ENCODE assay signal across 1 cellular context in the genomic region with DNA sequence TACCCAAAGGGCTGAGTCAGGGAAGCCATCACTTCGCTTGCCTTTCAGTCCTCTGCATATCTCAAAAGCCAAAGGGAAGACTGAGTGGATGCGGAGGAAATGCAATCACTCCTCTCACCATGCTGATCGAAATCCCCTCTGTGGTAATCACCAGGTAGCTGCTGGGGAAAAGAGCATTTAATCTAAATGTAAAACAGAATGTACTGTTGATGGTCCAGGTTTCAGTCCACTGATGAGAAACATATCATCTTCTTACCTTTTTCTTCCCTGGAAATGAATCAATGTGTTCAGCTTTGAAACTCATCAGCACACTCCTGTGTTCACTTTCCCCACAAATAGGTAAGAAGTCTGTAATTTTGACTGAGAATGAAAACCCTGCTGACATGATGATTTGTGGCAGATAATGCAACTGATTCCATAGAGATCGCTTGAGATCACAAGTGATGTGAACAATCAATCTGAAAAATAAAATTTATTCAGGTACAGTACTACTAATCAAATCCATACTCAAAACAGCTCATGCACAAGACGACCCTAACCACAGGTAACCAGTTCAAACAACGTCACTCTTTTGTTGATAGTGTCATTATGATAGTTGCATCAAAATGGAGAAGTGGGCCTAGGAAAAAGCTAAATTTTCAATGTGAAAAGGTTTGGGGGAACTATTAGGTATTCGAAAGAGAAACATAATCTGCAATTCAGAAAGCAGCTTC.
TF ChIP-seq lines count a peak whose summit lies in the region.

No MANE protein-coding gene starts in this region.

TF ChIP-seq in WTC11, 78 proteins besides CTCF, POLR2A, EP300 and RAD21 (continued from another document):
- TF ChIP-seq, protein P1, sequence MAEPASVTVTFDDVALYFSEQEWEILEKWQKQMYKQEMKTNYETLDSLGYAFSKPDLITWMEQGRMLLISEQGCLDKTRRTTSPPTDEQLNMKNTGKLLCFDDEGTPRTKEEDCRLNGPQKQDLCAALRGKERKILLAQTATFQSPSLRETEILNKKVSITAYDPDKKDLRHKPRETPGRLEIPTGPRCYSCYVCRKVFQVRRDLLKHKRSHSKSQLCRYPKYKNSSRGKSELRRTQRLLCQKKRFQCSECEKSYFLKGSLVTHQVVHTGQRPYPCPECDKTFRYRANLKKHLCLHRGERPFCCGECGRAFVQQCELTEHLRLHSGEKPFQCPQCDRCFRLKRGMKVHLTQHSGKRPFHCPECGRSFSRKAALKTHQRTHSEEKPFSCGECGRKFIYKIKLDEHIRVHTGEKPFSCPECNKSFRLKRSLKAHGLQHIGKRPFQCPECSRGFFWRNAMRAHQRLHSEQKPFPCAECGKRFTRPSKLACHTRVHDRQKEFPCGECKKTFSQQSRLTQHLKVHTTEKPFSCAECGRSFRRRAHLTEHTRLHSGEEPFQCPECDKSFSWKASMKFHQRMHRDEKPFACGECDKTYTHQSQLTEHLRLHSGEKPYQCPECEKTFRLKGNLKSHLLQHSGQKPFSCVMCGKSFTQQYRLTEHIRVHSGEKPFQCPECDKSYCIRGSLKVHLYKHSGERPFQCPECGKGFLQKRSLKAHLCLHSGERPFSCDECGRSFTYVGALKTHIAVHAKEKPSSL (CRISPR knock-in tag; conservative IDR thresholded peaks at IDR 0.05), result no peak
- TF ChIP-seq CREM (CRISPR knock-in tag; IDR thresholded peaks at IDR 0.05) (no peak), IRF2 (CRISPR knock-in tag; IDR thresholded peaks at IDR 0.05; ENCODE audit: borderline replicate concordance, low read depth) (no peak), SOX15 (CRISPR knock-in tag; IDR thresholded peaks at IDR 0.05) (no peak), JAZF1 (CRISPR knock-in tag; IDR thresholded peaks at IDR 0.05) (no peak), RELA (CRISPR knock-in tag; IDR thresholded peaks at IDR 0.05; ENCODE audit: borderline replicate concordance) (no peak)
